In genomic region chr3:17057316-17057715, GRCh38 we compare ENCODE assay signal across 18 cellular contexts.
DNase-seq lines count a peak whose midpoint lies in the region; ATAC-seq and TF ChIP-seq lines count a peak whose summit lies in the region.
"Had no signal": no experiment of that assay in that cellular context is flagged by ENCODE, and none has a peak within 500 bp of the region (broad histone marks: within the 10 kb centered on the region; RNA-seq: fewer than 3 reads in every experiment).

No MANE protein-coding gene starts in this region.

- WGBS in lower leg skin, 2 donors: 63 to 72% methylated on average over 4 of the region's 4 CpGs

- no peak for TF ChIP-seq CTCF in lower leg skin (IDR thresholded peaks at IDR 0.05)

- no peak overlapping the region for H3K4me3 Mint-ChIP-seq in activated CD4-positive, alpha-beta memory T cell treated with anti-CD3 and anti-CD28 coated beads for 36 hours
- H3K4me3 Mint-ChIP-seq in activated CD4-positive, alpha-beta memory T cell treated with anti-CD3 and anti-CD28 coated beads, Interleukin-2, amount 10 ng/mL, durations not matched to agents 7 days and 5 days: no peak overlapping the region
- H3K4me3 Mint-ChIP-seq: T-cell had no signal

- H3K36me3 Mint-ChIP-seq in activated CD4-positive, alpha-beta memory T cell treated with anti-CD3 and anti-CD28 coated beads for 36 hours: peaks cover 27% of the 10 kb centered on the region
- peaks cover 61% of the 10 kb centered on the region for H3K36me3 Mint-ChIP-seq in activated CD4-positive, alpha-beta memory T cell treated with anti-CD3 and anti-CD28 coated beads, Interleukin-2, amount 10 ng/mL, durations not matched to agents 7 days and 5 days (ENCODE audit: low read depth)

- POLR2A ChIA-PET in activated CD4-positive, alpha-beta memory T cell treated with anti-CD3 and anti-CD28 coated beads for 36 hours (lab: Charles Lee): no interaction called here
- POLR2A ChIA-PET in activated CD4-positive, alpha-beta memory T cell treated with anti-CD3 and anti-CD28 coated beads, Interleukin-2, amount 10 ng/mL, durations not matched to agents 7 days and 5 days (lab: Charles Lee): no interaction called here

- no peak for TF ChIP-seq POLR2A in lower leg skin (IDR thresholded peaks at IDR 0.05)

- DNase-seq in activated CD4-positive, alpha-beta memory T cell treated with anti-CD3 and anti-CD28 coated beads for 36 hours: no peak
- no peak for DNase-seq in activated CD4-positive, alpha-beta memory T cell treated with anti-CD3 and anti-CD28 coated beads, Interleukin-2, amount 10 ng/mL, durations not matched to agents 7 days and 5 days
- DNase-seq in NCI-H345 (lab: John Stamatoyannopoulos, UW): peak; percentile 52
- DNase-seq in cerebellum (ENCODE audit: low spot score): peak; percentile 60
- peak; percentile 49 for DNase-seq in skeletal muscle cell (ENCODE audit: low read depth)
- DNase-seq in stimulated activated CD8-positive, alpha-beta memory T cell treated with anti-CD3 and anti-CD28 coated beads, Interleukin-4, amount 100 ng/mL, for 48 hours: no peak
- no peak for DNase-seq in lower leg skin (ENCODE audit: low spot score in 2 of 2)
- DNase-seq: activated effector memory CD4-positive, alpha-beta T cell treated with Interleukin-2 at 50 U/mL for 16 hours; adrenal gland; COR-L47; NCI-H2107; ovary; stimulated activated CD4-positive, alpha-beta T cell treated with anti-CD3 and anti-CD28 coated beads, Interleukin-1b, Interleukin-23, amount 100 ng/mL, for 48 hours; T-cell; uterus had no signal

- intact Hi-C loops in activated CD4-positive, alpha-beta memory T cell treated with anti-CD3 and anti-CD28 coated beads for 36 hours (cut with micrococcal nuclease): no loop called here
- intact Hi-C loops in lower leg skin (cut with DNase I; ENCODE audit: low total_unique reads): no loop called here

- H3K9me3 Mint-ChIP-seq in activated CD4-positive, alpha-beta memory T cell treated with anti-CD3 and anti-CD28 coated beads for 36 hours: peaks cover 16% of the 10 kb centered on the region
- H3K9me3 Mint-ChIP-seq in activated CD4-positive, alpha-beta memory T cell treated with anti-CD3 and anti-CD28 coated beads, Interleukin-2, amount 10 ng/mL, durations not matched to agents 7 days and 5 days: peaks cover 14% of the 10 kb centered on the region

- H3K4me1 Mint-ChIP-seq in activated CD4-positive, alpha-beta memory T cell treated with anti-CD3 and anti-CD28 coated beads for 36 hours (ENCODE audit: low read depth): peaks cover 22% of the 10 kb centered on the region
- H3K4me1 Mint-ChIP-seq in activated CD4-positive, alpha-beta memory T cell treated with anti-CD3 and anti-CD28 coated beads, Interleukin-2, amount 10 ng/mL, durations not matched to agents 7 days and 5 days: peaks cover 30% of the 10 kb centered on the region

- CTCF ChIA-PET in activated CD4-positive, alpha-beta memory T cell treated with anti-CD3 and anti-CD28 coated beads for 36 hours (lab: Charles Lee): no interaction called here
- CTCF ChIA-PET in activated CD4-positive, alpha-beta memory T cell treated with anti-CD3 and anti-CD28 coated beads, Interleukin-2, amount 10 ng/mL, durations not matched to agents 7 days and 5 days (lab: Charles Lee): no interaction called here

- no peak for ATAC-seq in GM18868 (IDR thresholded peaks at IDR 0.05; ENCODE audit: unreplicated experiment)
- ATAC-seq: A549, sciatic nerve, T-cell had no signal

- H3K4me3 ChIP-seq in skeletal muscle cell (ENCODE audit: low read depth, low read length): no peak overlapping the region
- no peak overlapping the region for H3K4me3 ChIP-seq in lower leg skin (ENCODE audit: low read depth, poor library complexity, severe bottlenecking)
- H3K4me3 ChIP-seq: A549, adrenal gland, ovary, uterus had no signal

- H3K27ac Mint-ChIP-seq in activated CD4-positive, alpha-beta memory T cell treated with anti-CD3 and anti-CD28 coated beads for 36 hours: peak overlapping the region; percentile 8
- no peak overlapping the region for H3K27ac Mint-ChIP-seq in activated CD4-positive, alpha-beta memory T cell treated with anti-CD3 and anti-CD28 coated beads, Interleukin-2, amount 10 ng/mL, durations not matched to agents 7 days and 5 days

- H3K27me3 Mint-ChIP-seq in activated CD4-positive, alpha-beta memory T cell treated with anti-CD3 and anti-CD28 coated beads for 36 hours: no peaks in the 10 kb centered on the region
- H3K27me3 Mint-ChIP-seq in activated CD4-positive, alpha-beta memory T cell treated with anti-CD3 and anti-CD28 coated beads, Interleukin-2, amount 10 ng/mL, durations not matched to agents 7 days and 5 days: no peaks in the 10 kb centered on the region
- H3K27me3 Mint-ChIP-seq: T-cell had no signal

Comparison
In these comparisons a context has a peak if more than half of its experiments do, and no peak if none do; other contexts are left out.
1. DNase-seq: peak in NCI-H345 (single experiment), cerebellum (single experiment) and skeletal muscle cell (single experiment); none in activated CD4-positive, alpha-beta memory T cell treated with anti-CD3 and anti-CD28 coated beads for 36 hours (single experiment), activated CD4-positive, alpha-beta memory T cell treated with anti-CD3 and anti-CD28 coated beads, Interleukin-2, amount 10 ng/mL, durations not matched to agents 7 days and 5 days (single experiment), stimulated activated CD8-positive, alpha-beta memory T cell treated with anti-CD3 and anti-CD28 coated beads, Interleukin-4, amount 100 ng/mL, for 48 hours (single experiment) and lower leg skin (0 of 2).